Comparison of ENCODE assay signal across 7 cellular contexts in genomic region chr3:111070772-111071256, GRCh38. TPM values are rescaled to one million over a fixed set of nuclear protein-coding genes. Genes with fewer than 3 reads are reported as not detected.
DNase-seq lines count a peak whose midpoint lies in the region; ATAC-seq, FAIRE-seq and TF ChIP-seq lines count a peak whose summit lies in the region.

No MANE protein-coding gene starts in this region.

- H3K4me3 ChIP-seq in astrocyte (ENCODE audit: insufficient read depth, low read depth, low read length) (peak overlapping the region; percentile 95), iPS-18a (ENCODE audit: low read length) (peak overlapping the region; percentile 94), small intestine (ENCODE audit: low read depth in 1 of 2, low read length in 2 of 2) (peak overlapping the region; percentile 43 to 77)

- H3K9me3 ChIP-seq in astrocyte (ENCODE audit: insufficient read depth, low read depth, low read length) (no peaks in the 10 kb centered on the region), iPS-18a (ENCODE audit: control insufficient read depth, low read depth, low read length) (no peaks in the 10 kb centered on the region), small intestine (ENCODE audit: control insufficient read depth, low read depth) (no peaks in the 10 kb centered on the region)

- H3K27me3 ChIP-seq in astrocyte (ENCODE audit: insufficient read depth, low read length) (no peaks in the 10 kb centered on the region), iPS-18a (ENCODE audit: control insufficient read depth, insufficient read depth, low read length) (no peaks in the 10 kb centered on the region), small intestine (ENCODE audit: control insufficient read depth in 2 of 2, insufficient read depth in 2 of 2, low read length in 2 of 2) (no peaks in the 10 kb centered on the region)

- peak overlapping the region; percentile 92 for H3K4me3 Mint-ChIP-seq in astrocyte (ENCODE audit: unreplicated experiment)

- TF ChIP-seq CTCF in astrocyte (IDR thresholded peaks at IDR 0.05; ENCODE audit: insufficient read depth, low read depth, low read length): no peak

- no peaks in the 10 kb centered on the region for H3K36me3 Mint-ChIP-seq in astrocyte (ENCODE audit: low read depth, unreplicated experiment)

- peak overlapping the region; percentile 95 for H2AFZ ChIP-seq in astrocyte (ENCODE audit: low read depth, low read length)

- H4K20me1 ChIP-seq in astrocyte (ENCODE audit: insufficient read depth, low read length): peaks cover 31% of the 10 kb centered on the region

- no peaks in the 10 kb centered on the region for H3K36me3 ChIP-seq in astrocyte (ENCODE audit: insufficient read depth, low read length)
- no peaks in the 10 kb centered on the region for H3K36me3 ChIP-seq in iPS-18a (ENCODE audit: control insufficient read depth, low read depth, low read length)
- no peaks in the 10 kb centered on the region for H3K36me3 ChIP-seq in small intestine (ENCODE audit: control insufficient read depth in 2 of 2, insufficient read depth in 2 of 2, low read length in 2 of 2)

- H3K79me2 ChIP-seq in astrocyte (ENCODE audit: insufficient read depth, low read length): peaks cover 51% of the 10 kb centered on the region

- H3K9ac ChIP-seq in astrocyte (ENCODE audit: low read length): peak overlapping the region; percentile 95
- peak overlapping the region; percentile 77 for H3K9ac ChIP-seq in iPS-18a (ENCODE audit: low read length)

- peak; percentile 20 for ATAC-seq in GM21723 (IDR thresholded peaks at IDR 0.05; ENCODE audit: unreplicated experiment)

- in situ Hi-C loops in KBM-7 (cut with MboI; ENCODE audit: low pct_unique_long_range_greater_than_20kb, low sequenced_read_pairs): no loop called here
- in situ Hi-C loops in G401 (cut with HindIII; ENCODE audit: low sequenced_read_pairs): no loop called here

- peak; percentile 47 for DNase-seq in NCI-H526 treated with DMSO at 0.1 percent for 48 hours (lab: John Stamatoyannopoulos, UW)
- no peak for DNase-seq in astrocyte (ENCODE audit: low read depth)
- DNase-seq in small intestine: no peak
- no peak for DNase-seq in KBM-7
- no peak for DNase-seq in G401 (ENCODE audit: low spot score)

- peak overlapping the region; percentile 93 for H3K27ac Mint-ChIP-seq in astrocyte (ENCODE audit: unreplicated experiment)

- H3K9me3 Mint-ChIP-seq in astrocyte (ENCODE audit: unreplicated experiment): peaks cover 1% of the 10 kb centered on the region

- no peaks in the 10 kb centered on the region for H3K27me3 Mint-ChIP-seq in astrocyte (ENCODE audit: low read depth, unreplicated experiment)

- H3K27ac ChIP-seq in astrocyte (ENCODE audit: low read depth, low read length): peak overlapping the region; percentile 84
- peak overlapping the region; percentile 76 for H3K27ac ChIP-seq in iPS-18a (ENCODE audit: low read length)
- H3K27ac ChIP-seq in small intestine (ENCODE audit: low read depth in 1 of 2, low read length in 1 of 2): peak overlapping the region; percentile 70 to 86

- H3K4me1 ChIP-seq in astrocyte (ENCODE audit: insufficient read depth, low read length) (peaks cover 14% of the 10 kb centered on the region), iPS-18a (ENCODE audit: control insufficient read depth, low read depth, low read length) (peaks cover 20% of the 10 kb centered on the region), small intestine (ENCODE audit: control insufficient read depth in 2 of 2, insufficient read depth in 1 of 2, low read depth in 1 of 2, low read length in 1 of 2) (no peaks in the 10 kb centered on the region)

- peak overlapping the region; percentile 95 for H3K4me2 ChIP-seq in astrocyte (ENCODE audit: low read length)

- peaks cover 11% of the 10 kb centered on the region for H3K4me1 Mint-ChIP-seq in astrocyte (ENCODE audit: low read depth, unreplicated experiment)

- whole genome bisulfite sequencing in small intestine, 3 donors: 0 to 1% (median 1%) methylated on average over 19 to 23 of the region's 23 CpGs

- FAIRE-seq in astrocyte (lab: Jason Lieb, UNC) (no peak), small intestine (lab: Jason Lieb, UNC) (no peak)

RNA-seq across cellular contexts. Expression of gene NECTIN3, which starts 0.8 kb away (rescaled TPM):
- total RNA-seq in astrocyte: 56.3 and 67.1 TPM in 2 replicates
- polyA plus RNA-seq in small intestine: 10 to 100 TPM in 1 of 3 donors, 1 to 10 TPM in 2; 5.9 to 23.4 (median 6.5) TPM
- total RNA-seq in G401 (2014; rRNA removed; shearing (Covaris generic)): not detected in 2 replicates

Comparison
In these comparisons a context has a peak if more than half of its experiments do, and no peak if none do; other contexts are left out.
1. RNA of gene NECTIN3, which starts 0.8 kb away (total RNA-seq): 56.3 to 67.1 TPM in astrocyte; not detected in G401; every median in the first group is over 10 times any median in the second.
2. Peak in every context shown above with its lines, with median percentiles within 50 percentile points of each other: H3K27ac ChIP-seq and H3K4me3 ChIP-seq.